In genomic region chr9:134318941-134319305, GRCh38 we compare ENCODE assay signal across 33 cellular contexts. TPM values are rescaled to one million over a fixed set of nuclear protein-coding genes. Genes with fewer than 3 reads are reported as not detected.
A peak's percentile ranks its signal among the peaks of the same experiment; 100 is the strongest.
DNase-seq lines count a peak whose midpoint lies in the region; ATAC-seq and TF ChIP-seq lines count a peak whose summit lies in the region.
"Had no signal": no experiment of that assay in that cellular context is flagged by ENCODE, and none has a peak within 500 bp of the region (broad histone marks: within the 10 kb centered on the region; RNA-seq: fewer than 3 reads in every experiment).

No MANE protein-coding gene starts in this region.

- intact Hi-C loops in CD14-positive monocyte (cut with micrococcal nuclease) (loop anchor here in 1 of 2 donors (5.0 kb wide), 1 partner anchor 147 kb away; no protein-coding TSS in a partner anchor), ovary (cut with DNase I) (no loop called here)

- H3K36me3 Mint-ChIP-seq in CD14-positive monocyte = no peaks in the 10 kb centered on the region
- H3K36me3 Mint-ChIP-seq: activated CD8-positive, alpha-beta memory T cell treated with anti-CD3 and anti-CD28 coated beads, Interleukin-2, amount 10 ng/mL, durations not matched to agents 7 days and 5 days; activated naive CD8-positive, alpha-beta T cell treated with anti-CD3 and anti-CD28 coated beads, Interleukin-2, amount 10 ng/mL, durations not matched to agents 7 days and 5 days; natural killer cell treated with Interleukin-12 subunit alpha and Interleukin-12 subunit beta and Interleukin-15 and Interleukin-18, amount 100 ng/mL, for 72 hours; stimulated activated memory B cell treated with anti-CD40 and anti-IgM and Interleukin-4, amounts not matched to agents 10 μg/mL and 1 μg/mL and 100 μg/mL, for 72 hours had no signal

- peaks cover 0 to 2% (median 0%) of the 10 kb centered on the region in 7 donors for H3K9me3 Mint-ChIP-seq in CD14-positive monocyte
- H3K9me3 Mint-ChIP-seq: activated naive CD8-positive, alpha-beta T cell treated with anti-CD3 and anti-CD28 coated beads, Interleukin-2, amount 10 ng/mL, durations not matched to agents 7 days and 5 days; activated T-cell treated with anti-CD3 and anti-CD28 coated beads, Interleukin-2, amount 50 U/mL, for 4 hours; central memory CD8-positive, alpha-beta T cell; natural killer cell treated with Interleukin-12 subunit alpha and Interleukin-12 subunit beta and Interleukin-15 and Interleukin-18, amount 100 ng/mL, for 72 hours; stimulated activated memory B cell treated with anti-CD40 and anti-IgM and Interleukin-4, amounts not matched to agents 10 μg/mL and 1 μg/mL and 100 μg/mL, for 72 hours had no signal

- no peak for TF ChIP-seq POLR2A in ovary (IDR thresholded peaks at IDR 0.05)

- no peak for TF ChIP-seq EP300 in ovary (IDR thresholded peaks at IDR 0.05)

- 78 to 85% (median 83%) methylated on average over 5 of the region's 5 CpGs for WGBS in ovary, 3 donors

- H3K4me1 Mint-ChIP-seq in CD14-positive monocyte = peaks cover 14% of the 10 kb centered on the region
- H3K4me1 Mint-ChIP-seq: activated CD8-positive, alpha-beta memory T cell treated with anti-CD3 and anti-CD28 coated beads, Interleukin-2, amount 10 ng/mL, durations not matched to agents 7 days and 5 days; activated naive CD8-positive, alpha-beta T cell treated with anti-CD3 and anti-CD28 coated beads, Interleukin-2, amount 10 ng/mL, durations not matched to agents 7 days and 5 days had no signal

- H3K9me3 ChIP-seq in NT2/D1 (ENCODE audit: insufficient read depth, low read length) (no peaks in the 10 kb centered on the region), ovary (no peaks in the 10 kb centered on the region)
- H3K9me3 ChIP-seq: ascending aorta, Caco-2, HAP-1, heart left ventricle, mucosa of descending colon, SJCRH30, transverse colon had no signal

- H3K27me3 Mint-ChIP-seq in CD14-positive monocyte (ENCODE audit: low read depth in 3 of 3) = peaks cover 30 to 54% (median 34%) of the 10 kb centered on the region in 3 donors

- H3K27ac ChIP-seq in ovary = no peak overlapping the region
- H3K27ac ChIP-seq: ascending aorta, heart left ventricle, HL-60, SJCRH30, transverse colon had no signal

- peaks cover 42% of the 10 kb centered on the region for H3K4me1 ChIP-seq in NT2/D1 (ENCODE audit: insufficient read depth, insufficient read length)
- peaks cover 8% of the 10 kb centered on the region for H3K4me1 ChIP-seq in ovary (ENCODE audit: insufficient read depth)
- H3K4me1 ChIP-seq: HAP-1 had no signal

- H3K36me3 ChIP-seq in NT2/D1 (ENCODE audit: insufficient read depth, insufficient read length, low read length) = no peaks in the 10 kb centered on the region
- no peaks in the 10 kb centered on the region for H3K36me3 ChIP-seq in ovary
- H3K36me3 ChIP-seq: ascending aorta, HAP-1, heart left ventricle, SJCRH30, transverse colon had no signal

- H3K27ac Mint-ChIP-seq in CD14-positive monocyte = no peak overlapping the region
- H3K27ac Mint-ChIP-seq: activated CD8-positive, alpha-beta memory T cell treated with anti-CD3 and anti-CD28 coated beads, Interleukin-2, amount 10 ng/mL, durations not matched to agents 7 days and 5 days; activated naive CD8-positive, alpha-beta T cell treated with anti-CD3 and anti-CD28 coated beads, Interleukin-2, amount 10 ng/mL, durations not matched to agents 7 days and 5 days; natural killer cell treated with Interleukin-12 subunit alpha and Interleukin-12 subunit beta and Interleukin-15 and Interleukin-18, amount 100 ng/mL, for 72 hours; stimulated activated memory B cell treated with anti-CD40 and anti-IgM and Interleukin-4, amounts not matched to agents 10 μg/mL and 1 μg/mL and 100 μg/mL, for 72 hours had no signal

- ATAC-seq in left lobe of liver = peak; percentile 28
- ATAC-seq: activated CD8-positive, alpha-beta memory T cell treated with anti-CD3 and anti-CD28 coated beads, Interleukin-2, amount 10 ng/mL, durations not matched to agents 7 days and 5 days; activated T-cell treated with anti-CD3 and anti-CD28 coated beads, Interleukin-2, amount 50 U/mL, for 4 hours; esophagus mucosa; heart left ventricle; mucosa of descending colon; natural killer cell treated with Interleukin-12 subunit alpha and Interleukin-12 subunit beta and Interleukin-15 and Interleukin-18, amount 100 ng/mL, for 72 hours; stimulated activated memory B cell treated with anti-CD40 and anti-IgM and Interleukin-4, amounts not matched to agents 10 μg/mL and 1 μg/mL and 100 μg/mL, for 72 hours had no signal

- TF ChIP-seq CTCF in CD14-positive monocyte (IDR thresholded peaks at IDR 0.05) (no peak), ovary (IDR thresholded peaks at IDR 0.05) (no peak)

- H3K4me3 ChIP-seq in NT2/D1 (ENCODE audit: insufficient read length, low read depth) (no peak overlapping the region), ovary (no peak overlapping the region)
- H3K4me3 ChIP-seq: ascending aorta, HAP-1, heart left ventricle, mucosa of descending colon, SJCRH30, transverse colon had no signal

- H3K27me3 ChIP-seq in NT2/D1 (ENCODE audit: insufficient read depth, insufficient read length) (no peaks in the 10 kb centered on the region), ovary (no peaks in the 10 kb centered on the region)
- H3K27me3 ChIP-seq: ascending aorta, heart left ventricle, transverse colon had no signal

- H3K4me3 Mint-ChIP-seq in CD14-positive monocyte = no peak overlapping the region
- H3K4me3 Mint-ChIP-seq: activated CD8-positive, alpha-beta memory T cell treated with anti-CD3 and anti-CD28 coated beads, Interleukin-2, amount 10 ng/mL, durations not matched to agents 7 days and 5 days; activated naive CD8-positive, alpha-beta T cell treated with anti-CD3 and anti-CD28 coated beads, Interleukin-2, amount 10 ng/mL, durations not matched to agents 7 days and 5 days; activated T-cell treated with anti-CD3 and anti-CD28 coated beads, Interleukin-2, amount 50 U/mL, for 4 hours; central memory CD8-positive, alpha-beta T cell; natural killer cell treated with Interleukin-12 subunit alpha and Interleukin-12 subunit beta and Interleukin-15 and Interleukin-18, amount 100 ng/mL, for 72 hours; stimulated activated memory B cell treated with anti-CD40 and anti-IgM and Interleukin-4, amounts not matched to agents 10 μg/mL and 1 μg/mL and 100 μg/mL, for 72 hours had no signal

- H3K9ac ChIP-seq in NT2/D1 (ENCODE audit: insufficient read length, low read depth) = peak overlapping the region; percentile 59

- DNase-seq in CD14-positive monocyte (ENCODE audit: low spot score) (peak; percentile 36), NT2/D1 (ENCODE audit: low read depth, low spot score) (no peak), left lobe of liver (ENCODE audit: low spot score) (peak; percentile 74), ovary (peak in 3 of 5 donors; percentile 11 to 36 (median 13)), mesenteric fat pad (ENCODE audit: low spot score) (no peak), NCI-H146 treated with DMSO at 0.1 percent for 48 hours (lab: John Stamatoyannopoulos, UW; ENCODE audit: unreplicated experiment) (no peak), SK-N-DZ (ENCODE audit: low spot score) (no peak), NCI-H524 (lab: John Stamatoyannopoulos, UW) (no peak)
- DNase-seq: activated CD4-positive, alpha-beta T cell treated with anti-CD3 and anti-CD28 coated beads, Interleukin-2, amount 50 U/mL, for 4 hours; activated CD4-positive, CD25-positive, alpha-beta regulatory T cell; activated CD8-positive, alpha-beta memory T cell treated with anti-CD3 and anti-CD28 coated beads, Interleukin-2, amount 10 ng/mL, durations not matched to agents 7 days and 5 days; activated gamma-delta T cell treated with Interleukin-2 at 50 U/mL for 16 hours; activated naive CD8-positive, alpha-beta T cell treated with anti-CD3 and anti-CD28 coated beads, Interleukin-2, amount 10 ng/mL, durations not matched to agents 7 days and 5 days; activated T-cell treated with anti-CD3 and anti-CD28 coated beads, Interleukin-2, amount 50 U/mL, for 4 hours; C1 segment of cervical spinal cord; Caco-2; GDM1; NCI-H1417; NCI-H2029 treated with DMSO at 0.1 percent for 48 hours; NCI-H526 treated with DMSO at 0.1 percent for 48 hours; SJCRH30; stimulated activated CD4-positive, alpha-beta T cell treated with anti-CD3 and anti-CD28 coated beads, Interleukin-15, amount 100 ng/mL, for 24 hours; T-helper 1 cell; transverse colon had no signal

RNA-seq across cellular contexts. Expression of gene RXRA, which starts 7.3 kb away (rescaled TPM):
- 10 to 100 TPM; 15.8 to 23.2 TPM for polyA plus RNA-seq in CD14-positive monocyte
- 163 TPM for total RNA-seq in left lobe of liver
- 10 to 100 TPM; 23.0 to 82.2 (median 71.8) TPM for total RNA-seq in ovary
- polyA plus RNA-seq in ovary = 10 to 100 TPM; 12.4 to 53.2 TPM
- 129 TPM for total RNA-seq in mesenteric fat pad
- polyA plus RNA-seq in SK-N-DZ (2014; cell fraction: cytosol; rRNA removed) = 4.3 and 5.7 TPM in 2 replicates
- polyA plus RNA-seq in SK-N-DZ (2014; cell fraction: nucleus; rRNA removed) = 3.2 and 3.3 TPM in 2 replicates

Comparison
In these comparisons a context has a peak if more than half of its experiments do, and no peak if none do; other contexts are left out.
1. DNase-seq: peak in CD14-positive monocyte (single experiment), left lobe of liver (single experiment) and ovary (3 of 5); none in NT2/D1 (single experiment), mesenteric fat pad (single experiment), NCI-H146 treated with DMSO at 0.1 percent for 48 hours (single experiment), SK-N-DZ (single experiment) and NCI-H524 (0 of 2).